17 cellular contexts compared by ENCODE assay signal in genomic region chr2:201255468-201255867, GRCh38. TPM values are rescaled to one million over a fixed set of nuclear protein-coding genes. Genes with fewer than 3 reads are reported as not detected.
DNase-seq lines count a peak whose midpoint lies in the region; ATAC-seq and TF ChIP-seq lines count a peak whose summit lies in the region.
"Had no signal": no experiment of that assay in that cellular context is flagged by ENCODE, and none has a peak within 500 bp of the region (broad histone marks: within the 10 kb centered on the region; RNA-seq: fewer than 3 reads in every experiment).

No MANE protein-coding gene starts in this region.

- POLR2A ChIA-PET in MCF 10A (lab: Yijun Ruan, JAX) = interaction anchor here (2.0 kb wide), 1 partner anchor 22 kb away, joined by 6 read pairs; no protein-coding TSS in a partner anchor

- H3K4me3 Mint-ChIP-seq in MCF 10A (ENCODE audit: unreplicated experiment) = no peak overlapping the region
- no peak overlapping the region for H3K4me3 Mint-ChIP-seq in central memory CD8-positive, alpha-beta T cell
- no peak overlapping the region for H3K4me3 Mint-ChIP-seq in stimulated activated memory B cell treated with anti-CD40 and anti-IgM and Interleukin-4, amounts not matched to agents 10 μg/mL and 1 μg/mL and 100 μg/mL, for 72 hours
- H3K4me3 Mint-ChIP-seq: neural progenitor cell had no signal

- intact Hi-C loops in MCF 10A (cut with micrococcal nuclease) (no loop called here), mammary epithelial cell (cut with micrococcal nuclease) (no loop called here)

- no peak overlapping the region for H3K27ac ChIP-seq in mammary epithelial cell (ENCODE audit: insufficient read depth, low read depth, low read length)
- H3K27ac ChIP-seq in hepatocyte = no peak overlapping the region
- H3K27ac ChIP-seq: colonic mucosa, neural progenitor cell had no signal

- no peak for ATAC-seq in central memory CD8-positive, alpha-beta T cell (replicated peaks; ENCODE audit: extremely low read depth, poor library complexity, severe bottlenecking)
- no peak for ATAC-seq in stimulated activated memory B cell treated with anti-CD40 and anti-IgM and Interleukin-4, amounts not matched to agents 10 μg/mL and 1 μg/mL and 100 μg/mL, for 72 hours
- ATAC-seq: activated CD4-positive, CD25-positive, alpha-beta regulatory T cell treated with anti-CD3 and anti-CD28 coated beads, Interleukin-2, amount 50 U/mL, for 24 hours had no signal

- H3K27me3 ChIP-seq in mammary epithelial cell (ENCODE audit: insufficient read depth, low read length) = no peaks in the 10 kb centered on the region
- H3K27me3 ChIP-seq in hepatocyte = no peaks in the 10 kb centered on the region
- H3K27me3 ChIP-seq: colonic mucosa, neural progenitor cell, suprapubic skin had no signal

- no peaks in the 10 kb centered on the region for H3K9me3 Mint-ChIP-seq in MCF 10A (ENCODE audit: unreplicated experiment)
- no peaks in the 10 kb centered on the region for H3K9me3 Mint-ChIP-seq in central memory CD8-positive, alpha-beta T cell
- no peaks in the 10 kb centered on the region for H3K9me3 Mint-ChIP-seq in stimulated activated memory B cell treated with anti-CD40 and anti-IgM and Interleukin-4, amounts not matched to agents 10 μg/mL and 1 μg/mL and 100 μg/mL, for 72 hours
- H3K9me3 Mint-ChIP-seq: neural progenitor cell had no signal

- TF ChIP-seq CTCF in MCF 10A (IDR thresholded peaks at IDR 0.05; ENCODE audit: unreplicated experiment) (no peak), mammary epithelial cell (conservative IDR thresholded peaks at IDR 0.05 in 1 of 2, IDR thresholded peaks at IDR 0.05 in 1 of 2; ENCODE audit: extremely low read depth in 1 of 2, insufficient read depth in 1 of 2, low read depth in 1 of 2, low read length in 2 of 2) (no peak), hepatocyte (IDR thresholded peaks at IDR 0.05; ENCODE audit: poor library complexity) (no peak)

- DNase-seq in MCF 10A (ENCODE audit: unreplicated experiment) (no peak), mammary epithelial cell (no peak), NAMALWA (ENCODE audit: low spot score) (peak; percentile 9), hepatocyte (ENCODE audit: low spot score) (no peak), NCI-H2171 (lab: John Stamatoyannopoulos, UW) (no peak), hepatic stellate cell (ENCODE audit: low spot score) (no peak)
- no peak for DNase-seq in central memory CD8-positive, alpha-beta T cell (ENCODE audit: low spot score in 2 of 2)
- DNase-seq: AML-193, colonic mucosa, DMS79, glutamatergic neuron, NCI-H1694, NCI-H526 had no signal

- peaks cover 6% of the 10 kb centered on the region for H3K36me3 Mint-ChIP-seq in MCF 10A (ENCODE audit: insufficient read depth, unreplicated experiment)
- peaks cover 37% of the 10 kb centered on the region for H3K36me3 Mint-ChIP-seq in central memory CD8-positive, alpha-beta T cell (ENCODE audit: insufficient read depth)
- H3K36me3 Mint-ChIP-seq in stimulated activated memory B cell treated with anti-CD40 and anti-IgM and Interleukin-4, amounts not matched to agents 10 μg/mL and 1 μg/mL and 100 μg/mL, for 72 hours = peaks cover 7% of the 10 kb centered on the region
- H3K36me3 Mint-ChIP-seq: neural progenitor cell had no signal

- H2AFZ ChIP-seq in mammary epithelial cell (ENCODE audit: low read depth, low read length) (no peak overlapping the region), hepatocyte (no peak overlapping the region)

- BruUV-seq in MCF 10A (replicated peaks; lab: Mats Ljungman, UMichigan) = no TSS peak
- BruUV-seq in mammary epithelial cell (replicated peaks; lab: Mats Ljungman, UMichigan) = no TSS peak

- in situ Hi-C loops in mammary epithelial cell (cut with MboI; ENCODE audit: low sequenced_read_pairs in 2 of 2) = no loop called here

- no peak overlapping the region for H3K9ac ChIP-seq in mammary epithelial cell (ENCODE audit: insufficient read depth, low read length)
- H3K9ac ChIP-seq: neural progenitor cell had no signal

- H3K27ac Mint-ChIP-seq in MCF 10A (ENCODE audit: low read depth, unreplicated experiment) = peak overlapping the region; percentile 12
- H3K27ac Mint-ChIP-seq in central memory CD8-positive, alpha-beta T cell (ENCODE audit: low read depth) = peak overlapping the region; percentile 98
- peak overlapping the region; percentile 95 for H3K27ac Mint-ChIP-seq in stimulated activated memory B cell treated with anti-CD40 and anti-IgM and Interleukin-4, amounts not matched to agents 10 μg/mL and 1 μg/mL and 100 μg/mL, for 72 hours
- H3K27ac Mint-ChIP-seq: neural progenitor cell had no signal

- H3K79me2 ChIP-seq in mammary epithelial cell (ENCODE audit: insufficient read depth, low read length) (peaks cover 17% of the 10 kb centered on the region), hepatocyte (peaks cover 14% of the 10 kb centered on the region)

- H3K4me2 ChIP-seq in mammary epithelial cell (ENCODE audit: insufficient read depth, low read depth, low read length) (no peak overlapping the region), hepatocyte (no peak overlapping the region)
- H3K4me2 ChIP-seq: neural progenitor cell had no signal

- H3K4me3 ChIP-seq in mammary epithelial cell (replicated peaks in 1 of 3; ENCODE audit: insufficient read depth in 1 of 3, low read depth in 2 of 3, low read length in 3 of 3) = no peak overlapping the region
- H3K4me3 ChIP-seq in hepatocyte = no peak overlapping the region
- H3K4me3 ChIP-seq: colonic mucosa, neural progenitor cell, suprapubic skin had no signal

- CTCF ChIA-PET in MCF 10A (lab: Yijun Ruan, JAX) (interaction anchor here (1.2 to 1.3 kb wide), 2 partner anchors 18 to 23 kb away, joined by 4 read pairs; no protein-coding TSS in a partner anchor), mammary epithelial cell (lab: Charles Lee; ENCODE audit: low non-redundant PET) (no interaction called here)

- H3K36me3 ChIP-seq in mammary epithelial cell (ENCODE audit: insufficient read depth, low read length) (no peaks in the 10 kb centered on the region), hepatocyte (replicated peaks; ENCODE audit: insufficient read depth, low read depth) (no peaks in the 10 kb centered on the region)
- H3K36me3 ChIP-seq: colonic mucosa, neural progenitor cell, suprapubic skin had no signal

- peaks cover 4% of the 10 kb centered on the region for H3K4me1 Mint-ChIP-seq in MCF 10A (ENCODE audit: insufficient read depth, unreplicated experiment)
- peaks cover 71% of the 10 kb centered on the region for H3K4me1 Mint-ChIP-seq in central memory CD8-positive, alpha-beta T cell
- H3K4me1 Mint-ChIP-seq in stimulated activated memory B cell treated with anti-CD40 and anti-IgM and Interleukin-4, amounts not matched to agents 10 μg/mL and 1 μg/mL and 100 μg/mL, for 72 hours = peaks cover 70% of the 10 kb centered on the region

- H3K27me3 Mint-ChIP-seq in MCF 10A (ENCODE audit: insufficient read depth, unreplicated experiment) = no peaks in the 10 kb centered on the region
- no peaks in the 10 kb centered on the region for H3K27me3 Mint-ChIP-seq in central memory CD8-positive, alpha-beta T cell
- no peaks in the 10 kb centered on the region for H3K27me3 Mint-ChIP-seq in stimulated activated memory B cell treated with anti-CD40 and anti-IgM and Interleukin-4, amounts not matched to agents 10 μg/mL and 1 μg/mL and 100 μg/mL, for 72 hours

- H3K9me2 ChIP-seq in hepatocyte (replicated peaks; ENCODE audit: insufficient read depth) = no peaks in the 10 kb centered on the region

- H4K20me1 ChIP-seq in mammary epithelial cell (ENCODE audit: insufficient read depth, low read length) = no peaks in the 10 kb centered on the region
- H4K20me1 ChIP-seq in hepatocyte (ENCODE audit: insufficient read depth, poor library complexity, severe bottlenecking) = no peaks in the 10 kb centered on the region

- H3K9me3 ChIP-seq in mammary epithelial cell (replicated peaks; ENCODE audit: insufficient read depth, low read length) = no peaks in the 10 kb centered on the region
- no peaks in the 10 kb centered on the region for H3K9me3 ChIP-seq in hepatocyte (ENCODE audit: low read depth)
- H3K9me3 ChIP-seq: colonic mucosa, suprapubic skin had no signal

- WGBS in mammary epithelial cell (ENCODE audit: low coverage, missing lambda C conversion rate) = 80% methylated on average over 1 of the region's 1 CpG
- WGBS in hepatocyte (ENCODE audit: low lambda C conversion rate, missing lambda C conversion rate) = 96% methylated on average over 1 of the region's 1 CpG

- peaks cover 17% of the 10 kb centered on the region for H3K4me1 ChIP-seq in mammary epithelial cell (ENCODE audit: insufficient read depth, low read length)
- peaks cover 11% of the 10 kb centered on the region for H3K4me1 ChIP-seq in hepatocyte (ENCODE audit: insufficient read depth)
- H3K4me1 ChIP-seq: colonic mucosa had no signal

- dilution Hi-C loops in mammary epithelial cell (cut with HindIII; ENCODE audit: low sequenced_read_pairs) = loop anchor here (5.0 kb wide), 1 partner anchor 107 kb away; no protein-coding TSS in a partner anchor

RNA-seq across cellular contexts. Expression of gene CASP8, which starts 4.9 kb away (rescaled TPM):
- total RNA-seq in MCF 10A (2022) (32.8 and 35.2 TPM in 2 replicates), mammary epithelial cell (10 to 100 TPM; 17.7 to 25.5 TPM), hepatocyte (24.4 and 27.7 TPM in 2 replicates)
- polyA plus RNA-seq in mammary epithelial cell (11.6 TPM), hepatocyte (14.6 and 17.1 TPM in 2 replicates)
- 5.7 TPM for polyA minus RNA-seq in mammary epithelial cell

Comparison
In these comparisons a context has a peak if more than half of its experiments do, and no peak if none do; other contexts are left out.
1. H3K27ac Mint-ChIP-seq: peak in every context shown above with its lines; median percentile 98 in central memory CD8-positive, alpha-beta T cell; 95 in stimulated activated memory B cell treated with anti-CD40 and anti-IgM and Interleukin-4, amounts not matched to agents 10 μg/mL and 1 μg/mL and 100 μg/mL, for 72 hours; 12 in MCF 10A.